9 cellular contexts compared by ENCODE assay signal in the genomic region with DNA sequence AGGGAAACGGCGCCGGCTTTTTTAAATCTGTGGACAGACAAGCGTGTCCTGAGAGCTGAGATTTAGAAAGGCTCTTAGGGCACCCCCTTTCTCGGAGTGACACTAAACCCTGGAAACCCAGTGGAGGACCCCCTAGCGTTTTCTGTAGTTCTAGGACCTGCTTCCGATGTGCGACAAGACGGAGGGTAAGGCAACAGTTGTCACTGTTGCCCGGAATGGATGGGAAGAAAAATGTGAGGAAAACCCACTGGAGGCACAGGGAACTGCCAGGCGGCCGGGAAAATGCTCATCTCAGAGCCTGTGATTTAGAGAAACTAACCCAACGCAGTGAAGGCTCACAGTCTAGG. TPM values are rescaled to one million over a fixed set of nuclear protein-coding genes. Genes with fewer than 3 reads are reported as not detected.
A peak's percentile ranks its signal among the peaks of the same experiment; 100 is the strongest.
DNase-seq lines count a peak whose midpoint lies in the region; ATAC-seq and TF ChIP-seq lines count a peak whose summit lies in the region.
"Had no signal": no experiment of that assay in that cellular context is flagged by ENCODE, and none has a peak within 500 bp of the region (broad histone marks: within the 10 kb centered on the region; RNA-seq: fewer than 3 reads in every experiment).

No MANE protein-coding gene starts in this region.

- peaks cover 17% of the 10 kb centered on the region for H3K36me3 ChIP-seq in thoracic aorta

- H3K27me3 ChIP-seq in layer of hippocampus (ENCODE audit: control insufficient read depth, insufficient read depth, low read length) (no peaks in the 10 kb centered on the region), thoracic aorta (replicated peaks; ENCODE audit: insufficient read depth) (no peaks in the 10 kb centered on the region)

- no peaks in the 10 kb centered on the region for H3K9me3 Mint-ChIP-seq in activated T-cell treated with anti-CD3 and anti-CD28 coated beads, Interleukin-2, amount 50 U/mL, for 4 hours

- H3K4me1 ChIP-seq in thoracic aorta (ENCODE audit: control insufficient read depth in 1 of 2, low read depth in 2 of 2) = peaks cover 28 to 45% of the 10 kb centered on the region in 2 donors

- peak overlapping the region; percentile 88 for H3K4me3 ChIP-seq in thoracic aorta

- peak; percentile 44 for TF ChIP-seq CTCF in thoracic aorta (IDR thresholded peaks at IDR 0.05)

- H3K9me3 ChIP-seq in thoracic aorta = no peaks in the 10 kb centered on the region

- H3K4me3 Mint-ChIP-seq in activated T-cell treated with anti-CD3 and anti-CD28 coated beads, Interleukin-2, amount 50 U/mL, for 4 hours = peak overlapping the region; percentile 80

- H3K27me3 Mint-ChIP-seq in activated T-cell treated with anti-CD3 and anti-CD28 coated beads, Interleukin-2, amount 50 U/mL, for 4 hours (ENCODE audit: low read depth) = no peaks in the 10 kb centered on the region

- peak overlapping the region; percentile 72 for H3K27ac ChIP-seq in angular gyrus (ENCODE audit: low read depth, low read length)
- peak overlapping the region; percentile 86 for H3K27ac ChIP-seq in layer of hippocampus (ENCODE audit: low read depth, low read length)
- peak overlapping the region; percentile 76 for H3K27ac ChIP-seq in thoracic aorta

- ATAC-seq in activated T-cell treated with anti-CD3 and anti-CD28 coated beads, Interleukin-2, amount 50 U/mL, for 4 hours = no peak
- ATAC-seq in thoracic aorta (ENCODE audit: insufficient number of reproducible peaks, low FRiP score, low read depth) (no peak), HG03565 (IDR thresholded peaks at IDR 0.05; ENCODE audit: unreplicated experiment) (no peak)

- H3K36me3 Mint-ChIP-seq in activated T-cell treated with anti-CD3 and anti-CD28 coated beads, Interleukin-2, amount 50 U/mL, for 4 hours (ENCODE audit: insufficient read depth) = peaks cover 56% of the 10 kb centered on the region

- DNase-seq in activated T-cell treated with anti-CD3 and anti-CD28 coated beads, Interleukin-2, amount 50 U/mL, for 4 hours = no peak
- DNase-seq in activated T-cell treated with anti-CD3 and anti-CD28 coated beads for 4 hours (no peak), NCI-H187 treated with DMSO at 0.1 percent for 48 hours (lab: John Stamatoyannopoulos, UW) (peak; percentile 4), thoracic aorta (ENCODE audit: low spot score) (no peak), DMS79 treated with DMSO at 0.1 percent for 48 hours (lab: John Stamatoyannopoulos, UW) (no peak)

- peaks cover 61% of the 10 kb centered on the region for H3K4me1 Mint-ChIP-seq in activated T-cell treated with anti-CD3 and anti-CD28 coated beads, Interleukin-2, amount 50 U/mL, for 4 hours (ENCODE audit: low read depth)

RNA-seq across cellular contexts. Expression of a gene that starts 0.6 kb away (rescaled TPM):
- 10 to 100 TPM; 86.1 to 99.3 (median 95.0) TPM for total RNA-seq in activated T-cell treated with anti-CD3 and anti-CD28 coated beads, Interleukin-2, amount 50 U/mL, for 4 hours
- 10 to 100 TPM; 16.8 to 21.1 TPM for total RNA-seq in thoracic aorta

RNA-seq across cellular contexts. Expression of a gene that starts 9.9 kb away (rescaled TPM):
- total RNA-seq in activated T-cell treated with anti-CD3 and anti-CD28 coated beads, Interleukin-2, amount 50 U/mL, for 4 hours = 100 to 1,000 TPM; 147 to 174 (median 160) TPM
- total RNA-seq in thoracic aorta = 10 to 100 TPM; 25.5 to 30.5 TPM

RNA-seq across cellular contexts. Expression of a gene that starts 13.5 kb away (rescaled TPM):
- not detected for total RNA-seq in activated T-cell treated with anti-CD3 and anti-CD28 coated beads, Interleukin-2, amount 50 U/mL, for 4 hours
- under 1 TPM in 1 of 2 donors, not detected in 1; 0.54 TPM for total RNA-seq in thoracic aorta
- total RNA-seq: myocyte had no signal

RNA-seq across cellular contexts. Expression of a gene that starts 25.6 kb away (rescaled TPM):
- total RNA-seq in activated T-cell treated with anti-CD3 and anti-CD28 coated beads, Interleukin-2, amount 50 U/mL, for 4 hours = 10 to 100 TPM; 18.7 to 27.9 (median 20.0) TPM
- 100 to 1,000 TPM; 242 to 436 TPM for total RNA-seq in thoracic aorta

RNA-seq across cellular contexts. Expression of a gene that starts 51.6 kb away (rescaled TPM):
- 100 to 1,000 TPM; 119 to 146 (median 128) TPM for total RNA-seq in activated T-cell treated with anti-CD3 and anti-CD28 coated beads, Interleukin-2, amount 50 U/mL, for 4 hours
- 10 to 100 TPM; 50.9 to 52.6 TPM for total RNA-seq in thoracic aorta

Comparison
In these comparisons a context has a peak if more than half of its experiments do, and no peak if none do; other contexts are left out.
1. RNA of a gene that starts 9.9 kb away (total RNA-seq): 147 to 174 TPM in activated T-cell treated with anti-CD3 and anti-CD28 coated beads, Interleukin-2, amount 50 U/mL, for 4 hours; 25.5 to 30.5 TPM in thoracic aorta; every median in the first group is over 4 times any median in the second.
2. Peak in every context shown above with its lines, with median percentiles within 50 percentile points of each other: H3K27ac ChIP-seq.